ENCODE assay signal across 18 cellular contexts in the genomic region with DNA sequence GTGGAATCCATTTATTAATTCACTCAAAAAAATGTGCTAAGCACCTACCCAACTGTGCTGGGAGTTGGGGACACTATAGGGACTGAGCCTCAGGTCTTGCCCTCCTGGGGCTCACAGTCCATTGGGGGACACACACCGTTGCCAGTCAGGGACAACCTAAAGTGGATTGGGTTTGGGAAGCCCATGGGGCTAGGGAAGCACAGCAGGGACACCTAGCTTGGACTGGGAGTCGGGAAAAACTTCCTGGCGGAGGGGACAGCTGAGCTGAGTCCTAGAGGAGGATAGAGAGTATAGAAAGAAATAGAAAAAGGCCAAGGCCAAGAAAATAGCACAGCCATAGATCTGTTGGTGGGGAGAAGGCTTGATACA. TPM values are rescaled to one million over a fixed set of nuclear protein-coding genes. Genes with fewer than 3 reads are reported as not detected.
DNase-seq lines count a peak whose midpoint lies in the region; ATAC-seq and TF ChIP-seq lines count a peak whose summit lies in the region.
"Had no signal": no experiment of that assay in that cellular context is flagged by ENCODE, and none has a peak within 500 bp of the region (broad histone marks: within the 10 kb centered on the region; RNA-seq: fewer than 3 reads in every experiment).

No MANE protein-coding gene starts in this region.

- no peak overlapping the region for H3K27ac ChIP-seq in IMR-90 (ENCODE audit: insufficient read depth, low read length)
- H3K27ac ChIP-seq: PC-9, upper lobe of left lung had no signal

- H2BK5ac ChIP-seq in IMR-90 (ENCODE audit: low read depth, low read length, poor library complexity, severe bottlenecking), result no peak overlapping the region

- H3K4me1 Mint-ChIP-seq in activated CD4-positive, alpha-beta T cell treated with anti-CD3 and anti-CD28 coated beads, Interleukin-2, amount 10 ng/mL, durations not matched to agents 24 days and 14 days, result peaks cover 36% of the 10 kb centered on the region
- H3K4me1 Mint-ChIP-seq in chondrocyte (ENCODE audit: low read depth), result peaks cover 18% of the 10 kb centered on the region
- peaks cover 15% of the 10 kb centered on the region for H3K4me1 Mint-ChIP-seq in nephron

- CTCF ChIA-PET in IMR-90 (lab: Yijun Ruan, JAX), result interaction anchor here (2.4 kb wide), 1 partner anchor 37 kb away, joined by 17 read pairs; no protein-coding TSS in a partner anchor

- H3K79me1 ChIP-seq in IMR-90 (ENCODE audit: low read depth in 1 of 2, low read length in 2 of 2), result peaks cover 0 to 24% of the 10 kb centered on the region in 2 experiments; a peak in 3 of 4 replicates

- TF ChIP-seq RAD21 in IMR-90 (IDR thresholded peaks at IDR 0.05; ENCODE audit: low read length), result no peak

- H2BK15ac ChIP-seq in IMR-90 (ENCODE audit: low read depth, low read length), result no peak overlapping the region

- no peak overlapping the region for H4K8ac ChIP-seq in IMR-90 (ENCODE audit: low read depth in 2 of 2, low read length in 2 of 2)

- peak overlapping the region; percentile 40 for H3K4me3 Mint-ChIP-seq in activated CD4-positive, alpha-beta T cell treated with anti-CD3 and anti-CD28 coated beads, Interleukin-2, amount 10 ng/mL, durations not matched to agents 24 days and 14 days
- H3K4me3 Mint-ChIP-seq in chondrocyte (ENCODE audit: unreplicated experiment) (no peak overlapping the region), nephron (peak overlapping the region; percentile 51 to 63 (median 60))

- peak overlapping the region; percentile 39 for H3K27ac Mint-ChIP-seq in activated CD4-positive, alpha-beta T cell treated with anti-CD3 and anti-CD28 coated beads, Interleukin-2, amount 10 ng/mL, durations not matched to agents 24 days and 14 days
- H3K27ac Mint-ChIP-seq in chondrocyte (ENCODE audit: unreplicated experiment), result peak overlapping the region; percentile 43
- peak overlapping the region in 1 of 3 experiments; percentile 60 for H3K27ac Mint-ChIP-seq in nephron

- peaks cover 51% of the 10 kb centered on the region for H3K27me3 Mint-ChIP-seq in activated CD4-positive, alpha-beta T cell treated with anti-CD3 and anti-CD28 coated beads, Interleukin-2, amount 10 ng/mL, durations not matched to agents 24 days and 14 days
- H3K27me3 Mint-ChIP-seq in chondrocyte (ENCODE audit: low read depth) (no peaks in the 10 kb centered on the region), nephron (ENCODE audit: low read depth) (peaks cover 62% of the 10 kb centered on the region)

- no peaks in the 10 kb centered on the region for H3K9me3 ChIP-seq in IMR-90 (ENCODE audit: control insufficient read depth, insufficient read depth, low read length)
- H3K9me3 ChIP-seq: upper lobe of left lung had no signal

- no TSS peak for BruUV-seq in IMR-90 (replicated peaks; lab: Mats Ljungman, UMichigan)

- H4K5ac ChIP-seq in IMR-90 (ENCODE audit: low read depth, low read length), result no peak overlapping the region

- H3K36me3 Mint-ChIP-seq in activated CD4-positive, alpha-beta T cell treated with anti-CD3 and anti-CD28 coated beads, Interleukin-2, amount 10 ng/mL, durations not matched to agents 24 days and 14 days (ENCODE audit: low read depth), result peaks cover 27% of the 10 kb centered on the region
- H3K36me3 Mint-ChIP-seq in chondrocyte (ENCODE audit: low read depth), result peaks cover 8% of the 10 kb centered on the region
- no peaks in the 10 kb centered on the region for H3K36me3 Mint-ChIP-seq in nephron (ENCODE audit: low read depth)
- H3K36me3 Mint-ChIP-seq: CD4-positive, CD25-positive, alpha-beta regulatory T cell had no signal

- DNase-seq in activated CD4-positive, alpha-beta T cell treated with anti-CD3 and anti-CD28 coated beads, Interleukin-2, amount 10 ng/mL, durations not matched to agents 24 days and 14 days, result peak; percentile 71
- DNase-seq in activated CD4-positive, alpha-beta T cell treated with anti-CD3 and anti-CD28 coated beads for 4 hours, result no peak
- DNase-seq in IMR-90 (peak; percentile 16), chondrocyte (ENCODE audit: low spot score) (no peak), NCI-H1436 treated with DMSO at 0.1 percent for 48 hours (lab: John Stamatoyannopoulos, UW) (no peak), activated gamma-delta T cell (lab: John Stamatoyannopoulos, UW) (no peak), mucosa of gallbladder (ENCODE audit: low spot score) (no peak)
- DNase-seq: activated CD4-positive, alpha-beta T cell treated with anti-CD3 and anti-CD28 coated beads, Interleukin-2, amount 50 U/mL, for 48 hours; effector CD4-positive, alpha-beta T cell; hypothalamus; kidney glomerular epithelial cell; NCI-H774; PC-9; upper lobe of left lung had no signal

- no peak overlapping the region for H2AK9ac ChIP-seq in IMR-90 (replicated peaks; ENCODE audit: low read depth, low read length, poor library complexity)

- no peaks in the 10 kb centered on the region; the same call in 1 of the 2 replicates for H4K20me1 ChIP-seq in IMR-90 (ENCODE audit: insufficient read depth, low read length)

- H3K4ac ChIP-seq in IMR-90 (ENCODE audit: low read depth, low read length), result peak overlapping the region; percentile 47; the same call in 1 of the 2 replicates

- no peaks in the 10 kb centered on the region for H3K9me1 ChIP-seq in IMR-90 (ENCODE audit: insufficient read depth, low read length)

- H2AFZ ChIP-seq in IMR-90 (replicated peaks; ENCODE audit: low read length, poor library complexity), result peak overlapping the region; percentile 40
- H2AFZ ChIP-seq: PC-9 had no signal

- no peak overlapping the region for H3K56ac ChIP-seq in IMR-90 (ENCODE audit: extremely low read depth, insufficient read depth, low read length)

- no peak for TF ChIP-seq CTCF in IMR-90 (conservative IDR thresholded peaks at IDR 0.05; ENCODE audit: low read depth, low read length)
- no peak for TF ChIP-seq CTCF in chondrocyte (IDR thresholded peaks at IDR 0.05)
- no peak for TF ChIP-seq CTCF in nephron (IDR thresholded peaks at IDR 0.05; ENCODE audit: unreplicated experiment in 3 of 3)

- WGBS in IMR-90 (ENCODE audit: extremely low coverage in 2 of 2, insufficient read length in 1 of 2), 2 experiments, result 72% methylated on average over 2 of the region's 3 CpGs; no CpG with 5 or more reads in 1 of the 2 experiments

- dilution Hi-C loops in IMR-90 (cut with HindIII; ENCODE audit: low sequenced_read_pairs, unreplicated experiment), result no loop called here

- no peaks in the 10 kb centered on the region for H3K27me3 ChIP-seq in IMR-90 (ENCODE audit: control insufficient read depth, insufficient read depth, low read length)
- H3K27me3 ChIP-seq: cardiac muscle cell had no signal

- H3K36me3 ChIP-seq in IMR-90 (ENCODE audit: control insufficient read depth, insufficient read depth, low read length), result no peaks in the 10 kb centered on the region
- H3K36me3 ChIP-seq: cardiac muscle cell, upper lobe of left lung had no signal

- in situ Hi-C loops in IMR-90 (cut with MboI; ENCODE audit: low sequenced_read_pairs), result loop anchor here (5.0 kb wide), 1 partner anchor 34 kb away; no protein-coding TSS in a partner anchor

- no peak overlapping the region for H3K23ac ChIP-seq in IMR-90 (ENCODE audit: low read depth, low read length)

- H3K9me3 Mint-ChIP-seq in activated CD4-positive, alpha-beta T cell treated with anti-CD3 and anti-CD28 coated beads, Interleukin-2, amount 10 ng/mL, durations not matched to agents 24 days and 14 days, result no peaks in the 10 kb centered on the region
- no peaks in the 10 kb centered on the region for H3K9me3 Mint-ChIP-seq in chondrocyte (ENCODE audit: low read depth)
- no peaks in the 10 kb centered on the region for H3K9me3 Mint-ChIP-seq in nephron

- no peak overlapping the region for H2BK20ac ChIP-seq in IMR-90 (ENCODE audit: low read depth, low read length)

- H2BK120ac ChIP-seq in IMR-90 (ENCODE audit: low read depth, low read length), result no peak overlapping the region

- ATAC-seq in IMR-90 (ENCODE audit: low read depth), result no peak

- POLR2A ChIA-PET in IMR-90 (lab: Charles Lee; ENCODE audit: unreplicated experiment), result no interaction called here

- no peak overlapping the region for H3K14ac ChIP-seq in IMR-90 (replicated peaks; ENCODE audit: low read depth, low read length)

- H3K4me1 ChIP-seq in IMR-90 (ENCODE audit: control insufficient read depth, insufficient read depth, low read length), result peaks cover 9% of the 10 kb centered on the region

- H3K9ac ChIP-seq in IMR-90 (ENCODE audit: low read depth, low read length), result no peak overlapping the region

- H3K4me2 ChIP-seq in IMR-90 (ENCODE audit: low read depth, low read length), result no peak overlapping the region
- H3K4me2 ChIP-seq: PC-9 had no signal

- H3K4me3 ChIP-seq in IMR-90 (ENCODE audit: insufficient read depth, low read depth, low read length), result no peak overlapping the region
- H3K4me3 ChIP-seq: cardiac muscle cell, PC-9, upper lobe of left lung had no signal

- no peak overlapping the region for H4K91ac ChIP-seq in IMR-90 (ENCODE audit: insufficient read depth, low read depth, low read length)

- no peak overlapping the region for H3K18ac ChIP-seq in IMR-90 (ENCODE audit: low read depth, low read length)

- no peak for TF ChIP-seq POLR2A in IMR-90 (IDR thresholded peaks at IDR 0.05; ENCODE audit: low read depth, low read length)

- intact Hi-C loops in activated CD4-positive, alpha-beta T cell treated with anti-CD3 and anti-CD28 coated beads, Interleukin-2, amount 10 ng/mL, durations not matched to agents 24 days and 14 days (cut with micrococcal nuclease), result no loop called here
- intact Hi-C loops in IMR-90 (cut with micrococcal nuclease), result no loop called here

- 0 out of 2 replicates have a peak overlapping the region, but pooled peaks have one; percentile 11 for H2AK5ac ChIP-seq in IMR-90 (ENCODE audit: low read depth, low read length)

RNA-seq across cellular contexts. Expression of gene FOSB, which starts 8.5 kb away (rescaled TPM):
- 11.3 TPM in 2 replicates for total RNA-seq in activated CD4-positive, alpha-beta T cell treated with anti-CD3 and anti-CD28 coated beads, Interleukin-2, amount 10 ng/mL, durations not matched to agents 24 days and 14 days
- total RNA-seq in IMR-90 (2012; rRNA removed) (11.1 and 31.9 TPM in 2 replicates), chondrocyte (25.5 to 50.9 TPM (median 43.8 TPM) in 3 replicates), mucosa of gallbladder (7.2 TPM)
- polyA plus RNA-seq in IMR-90 (2012; rRNA removed), result 15.6 and 60.1 TPM in 2 replicates
- polyA plus RNA-seq in IMR-90 (2012; cell fraction: cytosol; rRNA removed), result 52.4 and 90.3 TPM in 2 replicates
- 982 and 1,348 TPM in 2 replicates for polyA plus RNA-seq in IMR-90 (2012; cell fraction: nucleus; rRNA removed; ENCODE audit: low replicate concordance)
- total RNA-seq: A172 had no signal

RNA-seq across cellular contexts. Expression of gene RTN2, which starts 20.5 kb away (rescaled TPM):
- 2.6 and 2.8 TPM in 2 replicates for total RNA-seq in activated CD4-positive, alpha-beta T cell treated with anti-CD3 and anti-CD28 coated beads, Interleukin-2, amount 10 ng/mL, durations not matched to agents 24 days and 14 days
- total RNA-seq in IMR-90 (2012; rRNA removed), result 5.3 and 5.7 TPM in 2 replicates
- 17.4 and 19.4 TPM in 2 replicates for polyA plus RNA-seq in IMR-90 (2012; rRNA removed)
- 16.9 and 38.3 TPM in 2 replicates for polyA plus RNA-seq in IMR-90 (2012; cell fraction: cytosol; rRNA removed)
- 11.9 and 20.0 TPM in 2 replicates for polyA plus RNA-seq in IMR-90 (2012; cell fraction: nucleus; rRNA removed; ENCODE audit: low replicate concordance)
- 11.5 to 16.0 TPM (median 13.7 TPM) in 3 replicates for total RNA-seq in chondrocyte
- total RNA-seq in mucosa of gallbladder, result 10.7 TPM

RNA-seq across cellular contexts. Expression of gene PPM1N, which starts 21.9 kb away (rescaled TPM):
- 1.3 and 1.9 TPM in 2 replicates for total RNA-seq in activated CD4-positive, alpha-beta T cell treated with anti-CD3 and anti-CD28 coated beads, Interleukin-2, amount 10 ng/mL, durations not matched to agents 24 days and 14 days
- total RNA-seq in IMR-90 (2012; rRNA removed), result 0.56 and 0.90 TPM in 2 replicates
- 1.6 TPM in 2 replicates for polyA plus RNA-seq in IMR-90 (2012; rRNA removed)
- 2.0 and 2.9 TPM in 2 replicates for polyA plus RNA-seq in IMR-90 (2012; cell fraction: cytosol; rRNA removed)
- polyA plus RNA-seq in IMR-90 (2012; cell fraction: nucleus; rRNA removed; ENCODE audit: low replicate concordance), result 3.4 and 4.5 TPM in 2 replicates
- 0.52 to 0.63 TPM in 2 of 3 replicates, not detected in the other for total RNA-seq in chondrocyte
- 2.2 TPM for total RNA-seq in mucosa of gallbladder

RNA-seq across cellular contexts. Expression of gene VASP, which starts 30.9 kb away (rescaled TPM):
- 215 and 219 TPM in 2 replicates for total RNA-seq in activated CD4-positive, alpha-beta T cell treated with anti-CD3 and anti-CD28 coated beads, Interleukin-2, amount 10 ng/mL, durations not matched to agents 24 days and 14 days
- 61.1 and 66.9 TPM in 2 replicates for total RNA-seq in IMR-90 (2012; rRNA removed)
- 88.8 and 126 TPM in 2 replicates for polyA plus RNA-seq in IMR-90 (2012; rRNA removed)
- polyA plus RNA-seq in IMR-90 (2012; cell fraction: cytosol; rRNA removed), result 92.1 and 92.3 TPM in 2 replicates
- 91.0 and 119 TPM in 2 replicates for polyA plus RNA-seq in IMR-90 (2012; cell fraction: nucleus; rRNA removed; ENCODE audit: low replicate concordance)
- total RNA-seq in chondrocyte, result 65.6 to 145 TPM (median 142 TPM) in 3 replicates
- total RNA-seq in mucosa of gallbladder, result 137 TPM

RNA-seq across cellular contexts. Expression of gene ERCC1, which starts 52.6 kb away (rescaled TPM):
- total RNA-seq in activated CD4-positive, alpha-beta T cell treated with anti-CD3 and anti-CD28 coated beads, Interleukin-2, amount 10 ng/mL, durations not matched to agents 24 days and 14 days, result 123 and 124 TPM in 2 replicates
- 76.9 and 84.2 TPM in 2 replicates for total RNA-seq in IMR-90 (2012; rRNA removed)
- polyA plus RNA-seq in IMR-90 (2012; rRNA removed), result 132 and 153 TPM in 2 replicates
- polyA plus RNA-seq in IMR-90 (2012; cell fraction: cytosol; rRNA removed), result 113 and 118 TPM in 2 replicates
- 152 and 183 TPM in 2 replicates for polyA plus RNA-seq in IMR-90 (2012; cell fraction: nucleus; rRNA removed; ENCODE audit: low replicate concordance)
- total RNA-seq in chondrocyte, result 72.4 to 93.1 TPM (median 77.9 TPM) in 3 replicates
- 57.0 TPM for total RNA-seq in mucosa of gallbladder

Comparison
In these comparisons a context has a peak if more than half of its experiments do, and no peak if none do; other contexts are left out.
1. DNase-seq: peak in activated CD4-positive, alpha-beta T cell treated with anti-CD3 and anti-CD28 coated beads, Interleukin-2, amount 10 ng/mL, durations not matched to agents 24 days and 14 days (single experiment) and IMR-90 (single experiment); none in activated CD4-positive, alpha-beta T cell treated with anti-CD3 and anti-CD28 coated beads for 4 hours (0 of 2), chondrocyte (single experiment), NCI-H1436 treated with DMSO at 0.1 percent for 48 hours (single experiment), activated gamma-delta T cell (single experiment) and mucosa of gallbladder (single experiment).